Comparison of ENCODE assay signal across 16 cellular contexts in genomic region chr6:71513036-71513435, GRCh38.
DNase-seq lines count a peak whose midpoint lies in the region; ATAC-seq and TF ChIP-seq lines count a peak whose summit lies in the region.
"Had no signal": no experiment of that assay in that cellular context is flagged by ENCODE, and none has a peak within 500 bp of the region (broad histone marks: within the 10 kb centered on the region; RNA-seq: fewer than 3 reads in every experiment).

No MANE protein-coding gene starts in this region.

- no peak overlapping the region for H3K27ac Mint-ChIP-seq in nephron progenitor cell
- H3K27ac Mint-ChIP-seq in activated CD4-positive, alpha-beta T cell treated with anti-CD3 and anti-CD28 coated beads, Interleukin-2, amount 10 ng/mL, durations not matched to agents 24 days and 14 days: no peak overlapping the region
- H3K27ac Mint-ChIP-seq: CD8-positive, alpha-beta T cell; H9 had no signal

- H3K4me3 Mint-ChIP-seq in nephron progenitor cell: no peak overlapping the region
- H3K4me3 Mint-ChIP-seq in activated CD4-positive, alpha-beta T cell treated with anti-CD3 and anti-CD28 coated beads, Interleukin-2, amount 10 ng/mL, durations not matched to agents 24 days and 14 days: no peak overlapping the region
- H3K4me3 Mint-ChIP-seq: CD8-positive, alpha-beta T cell; H9 had no signal

- H3K27me3 ChIP-seq in thoracic aorta (replicated peaks; ENCODE audit: insufficient read depth): no peaks in the 10 kb centered on the region
- H3K27me3 ChIP-seq: BLaER1 had no signal

- H3K36me3 ChIP-seq in thoracic aorta: no peaks in the 10 kb centered on the region
- H3K36me3 ChIP-seq: BLaER1 had no signal

- H3K9me3 ChIP-seq in thoracic aorta: no peaks in the 10 kb centered on the region
- H3K9me3 ChIP-seq: BLaER1 had no signal

- H3K4me1 ChIP-seq in thoracic aorta (ENCODE audit: control insufficient read depth in 1 of 2, low read depth in 2 of 2): peaks cover 3 to 21% of the 10 kb centered on the region in 2 donors

- no peaks in the 10 kb centered on the region for H3K9me3 Mint-ChIP-seq in nephron progenitor cell
- no peaks in the 10 kb centered on the region for H3K9me3 Mint-ChIP-seq in activated CD4-positive, alpha-beta T cell treated with anti-CD3 and anti-CD28 coated beads, Interleukin-2, amount 10 ng/mL, durations not matched to agents 24 days and 14 days
- H3K9me3 Mint-ChIP-seq: CD8-positive, alpha-beta T cell; H9 had no signal

- no peaks in the 10 kb centered on the region for H3K27me3 Mint-ChIP-seq in nephron progenitor cell (ENCODE audit: low read depth, poor library complexity)
- peaks cover 2% of the 10 kb centered on the region for H3K27me3 Mint-ChIP-seq in activated CD4-positive, alpha-beta T cell treated with anti-CD3 and anti-CD28 coated beads, Interleukin-2, amount 10 ng/mL, durations not matched to agents 24 days and 14 days

- no peak overlapping the region for H3K27ac ChIP-seq in thoracic aorta
- H3K27ac ChIP-seq: BLaER1, HL-60 had no signal

- H3K36me3 Mint-ChIP-seq in nephron progenitor cell (ENCODE audit: low read depth): no peaks in the 10 kb centered on the region
- H3K36me3 Mint-ChIP-seq in activated CD4-positive, alpha-beta T cell treated with anti-CD3 and anti-CD28 coated beads, Interleukin-2, amount 10 ng/mL, durations not matched to agents 24 days and 14 days (ENCODE audit: low read depth): no peaks in the 10 kb centered on the region
- H3K36me3 Mint-ChIP-seq: CD8-positive, alpha-beta T cell had no signal

- peak overlapping the region; percentile 20 for H3K4me3 ChIP-seq in thoracic aorta
- H3K4me3 ChIP-seq: BLaER1 had no signal

- TF ChIP-seq CTCF in nephron progenitor cell (IDR thresholded peaks at IDR 0.05) (no peak), thoracic aorta (IDR thresholded peaks at IDR 0.05) (no peak)

- intact Hi-C loops in activated CD4-positive, alpha-beta T cell treated with anti-CD3 and anti-CD28 coated beads, Interleukin-2, amount 10 ng/mL, durations not matched to agents 24 days and 14 days (cut with micrococcal nuclease): no loop called here

- H3K4me1 Mint-ChIP-seq in nephron progenitor cell: peaks cover 29% of the 10 kb centered on the region
- H3K4me1 Mint-ChIP-seq in activated CD4-positive, alpha-beta T cell treated with anti-CD3 and anti-CD28 coated beads, Interleukin-2, amount 10 ng/mL, durations not matched to agents 24 days and 14 days: no peaks in the 10 kb centered on the region

- peak; percentile 60 for DNase-seq in LHCN-M2 (ENCODE audit: low read depth)
- DNase-seq in left kidney (ENCODE audit: low read depth, low spot score): peak; percentile 74
- DNase-seq in nephron progenitor cell: peak; percentile 14
- no peak for DNase-seq in thoracic aorta (ENCODE audit: low spot score)
- no peak for DNase-seq in amniotic stem cell (lab: John Stamatoyannopoulos, UW)
- no peak for DNase-seq in activated CD4-positive, alpha-beta T cell treated with anti-CD3 and anti-CD28 coated beads for 4 hours
- no peak for DNase-seq in activated CD4-positive, alpha-beta T cell treated with anti-CD3 and anti-CD28 coated beads, Interleukin-2, amount 10 ng/mL, durations not matched to agents 24 days and 14 days
- DNase-seq: 8988T; Calu3; CD8-positive, alpha-beta T cell; DMS79 treated with DMSO at 0.1 percent for 48 hours; GF-D8; H9; IMR-90 had no signal

- no peak for ATAC-seq in thoracic aorta (ENCODE audit: insufficient number of reproducible peaks, low FRiP score, low read depth)
- ATAC-seq: CD8-positive, alpha-beta T cell had no signal

Comparison
In these comparisons a context has a peak if more than half of its experiments do, and no peak if none do; other contexts are left out.
1. DNase-seq: peak in LHCN-M2 (single experiment), left kidney (single experiment) and nephron progenitor cell (single experiment); none in thoracic aorta (single experiment), amniotic stem cell (single experiment), activated CD4-positive, alpha-beta T cell treated with anti-CD3 and anti-CD28 coated beads for 4 hours (0 of 2) and activated CD4-positive, alpha-beta T cell treated with anti-CD3 and anti-CD28 coated beads, Interleukin-2, amount 10 ng/mL, durations not matched to agents 24 days and 14 days (single experiment).